In the genomic region with DNA sequence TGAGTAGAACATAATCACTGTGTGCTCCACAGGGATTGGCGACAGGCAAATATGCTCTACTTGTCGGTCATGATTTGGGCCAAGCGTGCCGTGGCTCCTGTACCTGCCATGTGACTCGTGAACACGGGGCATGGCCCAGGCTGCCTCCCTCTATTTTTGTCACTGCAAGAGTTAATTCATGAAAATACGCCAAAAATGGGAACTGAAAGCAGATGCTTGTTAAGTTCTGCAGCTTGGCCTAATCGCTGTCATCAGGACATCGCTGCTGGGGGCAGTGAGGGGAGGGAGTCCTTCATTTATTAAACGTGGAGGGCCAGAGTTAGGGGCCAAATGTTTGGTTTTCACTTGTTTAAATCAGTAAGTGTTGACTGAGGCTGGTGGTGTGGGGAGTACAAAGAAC, we compare ENCODE assay signal across 2 cellular contexts.
TF ChIP-seq lines count a peak whose summit lies in the region.

No MANE protein-coding gene starts in this region.

TF ChIP-seq in SK-N-SH, 30 proteins besides CTCF, POLR2A, EP300 and RAD21 (continued from another document):
- TF ChIP-seq USF2 (IDR thresholded peaks at IDR 0.05; ENCODE audit: borderline replicate concordance, low read depth, low read length) (no peak), TEAD4 (IDR thresholded peaks at IDR 0.05; ENCODE audit: borderline replicate concordance, insufficient read depth) (no peak), JUND (IDR thresholded peaks at IDR 0.05) (no peak)

TF ChIP-seq in SK-N-SH treated with all-trans-retinoic acid at 6 μM for 48 hours, 23 proteins besides CTCF, POLR2A, EP300 and RAD21 (continued from another document):
- no peak for TF ChIP-seq ZFP3 (CRISPR knock-in tag; IDR thresholded peaks at IDR 0.05)
- TF ChIP-seq TOX (CRISPR knock-in tag; IDR thresholded peaks at IDR 0.05; ENCODE audit: borderline replicate concordance): no peak
- no peak for TF ChIP-seq ESRRG (CRISPR knock-in tag; IDR thresholded peaks at IDR 0.05)
- TF ChIP-seq ZNF8 (CRISPR knock-in tag; IDR thresholded peaks at IDR 0.05): no peak
- no peak for TF ChIP-seq PPARA (CRISPR knock-in tag; IDR thresholded peaks at IDR 0.05; ENCODE audit: borderline replicate concordance)
- no peak for TF ChIP-seq ZFP30 (CRISPR knock-in tag; IDR thresholded peaks at IDR 0.05)
- no peak for TF ChIP-seq TCF4 (CRISPR knock-in tag; IDR thresholded peaks at IDR 0.05; ENCODE audit: borderline replicate concordance)
- no peak for TF ChIP-seq ZNF565 (CRISPR knock-in tag; conservative IDR thresholded peaks at IDR 0.05; ENCODE audit: low read depth)
- TF ChIP-seq SNAI2 (CRISPR knock-in tag; IDR thresholded peaks at IDR 0.05): no peak
